24 cellular contexts compared by ENCODE assay signal in genomic region chr15:39320886-39321285, GRCh38.
"Had no signal": no experiment of that assay in that cellular context is flagged by ENCODE, and none has a peak within 500 bp of the region (broad histone marks: within the 10 kb centered on the region; RNA-seq: fewer than 3 reads in every experiment).

No MANE protein-coding gene starts in this region.

- H3K9me3 ChIP-seq: pancreas, psoas muscle, testis had no signal

- H3K36me3 ChIP-seq: brain microvascular endothelial cell, pancreas, right atrium auricular region, spleen, upper lobe of left lung had no signal

- ATAC-seq: left ventricle myocardium superior; natural killer cell treated with Interleukin-12 subunit alpha and Interleukin-12 subunit beta and Interleukin-15 and Interleukin-18, amount 100 ng/mL, for 72 hours; pancreas; psoas muscle had no signal

- H3K27me3 ChIP-seq: brain microvascular endothelial cell, pancreas, right atrium auricular region, spleen, testis, upper lobe of left lung had no signal

- DNase-seq: activated CD4-positive, alpha-beta memory T cell treated with anti-CD3 and anti-CD28 coated beads for 36 hours; activated CD4-positive, alpha-beta T cell treated with anti-CD3 and anti-CD28 coated beads for 48 hours; activated naive CD4-positive, alpha-beta T cell treated with anti-CD3 and anti-CD28 coated beads for 36 hours; activated T-cell treated with anti-CD3 and anti-CD28 coated beads, Interleukin-2, amount 50 U/mL, for 48 hours; brain microvascular endothelial cell; caudate nucleus; dermis blood vessel endothelial cell; effector CD8-positive, alpha-beta T cell; erythroblast; glutamatergic neuron; hippocampal formation; left ventricle myocardium superior; mammary epithelial cell; midbrain; pancreas; psoas muscle; spleen; stimulated activated CD4-positive, alpha-beta T cell treated with anti-CD3 and anti-CD28 coated beads, Interleukin-4, amount 100 ng/mL, for 1 hour; stimulated activated naive CD4-positive, alpha-beta T cell; T1000; testis had no signal

- H3K4me3 ChIP-seq: pancreas, psoas muscle, right atrium auricular region, spleen, testis, upper lobe of left lung had no signal

- H3K4me1 ChIP-seq: pancreas, psoas muscle, right atrium auricular region, testis, upper lobe of left lung had no signal

- H3K27ac ChIP-seq: brain microvascular endothelial cell, pancreas, psoas muscle, right atrium auricular region, spleen, testis, upper lobe of left lung had no signal
